Comparison of ENCODE assay signal across 10 cellular contexts in genomic region chr1:59446257-59446901, GRCh38.
DNase-seq lines count a peak whose midpoint lies in the region; ATAC-seq and TF ChIP-seq lines count a peak whose summit lies in the region.
"Had no signal": no experiment of that assay in that cellular context is flagged by ENCODE, and none has a peak within 500 bp of the region (broad histone marks: within the 10 kb centered on the region; RNA-seq: fewer than 3 reads in every experiment).

No MANE protein-coding gene starts in this region.

- H3K9me3 Mint-ChIP-seq in neural progenitor cell = peaks cover 4% of the 10 kb centered on the region
- H3K9me3 Mint-ChIP-seq in naive thymus-derived CD4-positive, alpha-beta T cell = peaks cover 0 to 2% (median 0%) of the 10 kb centered on the region in 11 donors
- H3K9me3 Mint-ChIP-seq: CD4-positive, alpha-beta memory T cell had no signal

- CTCF ChIA-PET in naive thymus-derived CD4-positive, alpha-beta T cell (lab: Charles Lee) = interaction anchor here (0.7 kb wide), 1 partner anchor 39 kb away, joined by 3 read pairs; no protein-coding TSS in a partner anchor

- H3K36me3 ChIP-seq in neural progenitor cell = no peaks in the 10 kb centered on the region
- no peaks in the 10 kb centered on the region for H3K36me3 ChIP-seq in naive thymus-derived CD4-positive, alpha-beta T cell (ENCODE audit: control insufficient read depth in 2 of 3, insufficient read depth in 3 of 3, low read length in 3 of 3)

- H3K79me2 ChIP-seq in neural progenitor cell (ENCODE audit: low read depth) = no peaks in the 10 kb centered on the region

- ATAC-seq in naive thymus-derived CD4-positive, alpha-beta T cell = no peak

- H2AFZ ChIP-seq in neural progenitor cell (replicated peaks) = peak overlapping the region; percentile 18

- no peaks in the 10 kb centered on the region for H3K27me3 ChIP-seq in neural progenitor cell
- no peaks in the 10 kb centered on the region for H3K27me3 ChIP-seq in naive thymus-derived CD4-positive, alpha-beta T cell (ENCODE audit: control insufficient read depth in 2 of 2, insufficient read depth in 2 of 2, low read length in 2 of 2)

- no peaks in the 10 kb centered on the region for H3K27me3 Mint-ChIP-seq in neural progenitor cell (ENCODE audit: insufficient read depth, low read depth)
- H3K27me3 Mint-ChIP-seq in naive thymus-derived CD4-positive, alpha-beta T cell = no peaks in the 10 kb centered on the region
- H3K27me3 Mint-ChIP-seq: CD4-positive, alpha-beta memory T cell had no signal

- intact Hi-C loops in naive thymus-derived CD4-positive, alpha-beta T cell (cut with micrococcal nuclease) = no loop called here

- DNase-seq in AG08396 (ENCODE audit: low spot score) (peak; percentile 45), NCI-H2227 (lab: John Stamatoyannopoulos, UW; ENCODE audit: unreplicated experiment) (peak; percentile 30), fibroblast of gingiva (ENCODE audit: low read depth) (peak; percentile 85), neural progenitor cell (ENCODE audit: low spot score) (peak; percentile 3), NCI-H1417 (lab: John Stamatoyannopoulos, UW) (no peak), NCI-H1105 (lab: John Stamatoyannopoulos, UW) (no peak), HK-2 (ENCODE audit: unreplicated experiment) (no peak)
- DNase-seq in naive thymus-derived CD4-positive, alpha-beta T cell = no peak
- DNase-seq: CD4-positive, alpha-beta memory T cell; NCI-H2081 treated with DMSO at 0.1 percent for 48 hours had no signal

- no peak overlapping the region for H3K27ac ChIP-seq in neural progenitor cell
- H3K27ac ChIP-seq in naive thymus-derived CD4-positive, alpha-beta T cell (ENCODE audit: low read depth, low read length) = no peak overlapping the region

- H3K9me3 ChIP-seq in neural progenitor cell (ENCODE audit: low read depth) = no peaks in the 10 kb centered on the region
- no peaks in the 10 kb centered on the region for H3K9me3 ChIP-seq in naive thymus-derived CD4-positive, alpha-beta T cell (ENCODE audit: control insufficient read depth in 2 of 3, low read length in 3 of 3)

- no peak overlapping the region for H3K9ac ChIP-seq in neural progenitor cell

- H3K4me3 ChIP-seq in neural progenitor cell = no peak overlapping the region
- H3K4me3 ChIP-seq in naive thymus-derived CD4-positive, alpha-beta T cell (ENCODE audit: low read length) = no peak overlapping the region

- no peaks in the 10 kb centered on the region for H3F3A ChIP-seq in neural progenitor cell (ENCODE audit: low read depth)

- peak overlapping the region; percentile 93 for H3K27ac Mint-ChIP-seq in neural progenitor cell
- H3K27ac Mint-ChIP-seq in naive thymus-derived CD4-positive, alpha-beta T cell = no peak overlapping the region
- H3K27ac Mint-ChIP-seq: CD4-positive, alpha-beta memory T cell had no signal

- H3K4me1 ChIP-seq in neural progenitor cell = peaks cover 4% of the 10 kb centered on the region
- H3K4me1 ChIP-seq in naive thymus-derived CD4-positive, alpha-beta T cell (ENCODE audit: control insufficient read depth in 2 of 2, insufficient read depth in 2 of 2, low read length in 2 of 2) = no peaks in the 10 kb centered on the region

- H3K4me2 ChIP-seq in neural progenitor cell = no peak overlapping the region

- POLR2A ChIA-PET in naive thymus-derived CD4-positive, alpha-beta T cell (lab: Charles Lee) = no interaction called here

- H3K4me3 Mint-ChIP-seq in neural progenitor cell = no peak overlapping the region
- no peak overlapping the region for H3K4me3 Mint-ChIP-seq in naive thymus-derived CD4-positive, alpha-beta T cell
- H3K4me3 Mint-ChIP-seq: CD4-positive, alpha-beta memory T cell had no signal

- no peaks in the 10 kb centered on the region for H3K36me3 Mint-ChIP-seq in neural progenitor cell
- H3K36me3 Mint-ChIP-seq in naive thymus-derived CD4-positive, alpha-beta T cell = no peaks in the 10 kb centered on the region
- H3K36me3 Mint-ChIP-seq: CD4-positive, alpha-beta memory T cell had no signal

- no peaks in the 10 kb centered on the region for H4K20me1 ChIP-seq in neural progenitor cell (ENCODE audit: low read depth)

- TF ChIP-seq CTCF in neural progenitor cell (IDR thresholded peaks at IDR 0.05) = no peak

- H3K4me1 Mint-ChIP-seq in neural progenitor cell = peaks cover 30% of the 10 kb centered on the region
- H3K4me1 Mint-ChIP-seq in naive thymus-derived CD4-positive, alpha-beta T cell = peaks cover 0 to 7% (median 0%) of the 10 kb centered on the region in 7 donors
- H3K4me1 Mint-ChIP-seq: CD4-positive, alpha-beta memory T cell had no signal

Comparison
In these comparisons a context has a peak if more than half of its experiments do, and no peak if none do; other contexts are left out.
1. DNase-seq: peak in AG08396 (single experiment), NCI-H2227 (single experiment), fibroblast of gingiva (single experiment) and neural progenitor cell (single experiment); none in naive thymus-derived CD4-positive, alpha-beta T cell (0 of 9), NCI-H1417 (0 of 3), NCI-H1105 (single experiment) and HK-2 (single experiment).